Comparison of ENCODE assay signal across 1 cellular context in genomic region chr6:33205172-33206026, GRCh38.
TF ChIP-seq lines count a peak whose summit lies in the region.

No MANE protein-coding gene starts in this region.

TF ChIP-seq in K562, 482 proteins besides CTCF, POLR2A, EP300 and RAD21 (continued from another document):
- TF ChIP-seq TFAP4 (CRISPR knock-in tag; IDR thresholded peaks at IDR 0.05; ENCODE audit: borderline replicate concordance) (peak; percentile 73), KDM1A (IDR thresholded peaks at IDR 0.05) (peak; percentile 6 to 71; a peak in 1 of 4 replicates), SAFB2 (IDR thresholded peaks at IDR 0.05; ENCODE audit: borderline replicate concordance, low read depth, low read length, severe bottlenecking) (no peak), HDAC2 (IDR thresholded peaks at IDR 0.05) (peak; percentile 50), MLX (CRISPR knock-in tag; conservative IDR thresholded peaks at IDR 0.05) (0 out of 4 replicates have a peak, but pooled peaks of 1 of the 2 experiments have one; percentile 10), BCOR (IDR thresholded peaks at IDR 0.05) (no peak), ZNF23 (CRISPR knock-in tag; IDR thresholded peaks at IDR 0.05) (no peak), CEBPB (tag; IDR thresholded peaks at IDR 0.05) (peak; percentile 33; the same call in 1 of the 2 replicates), YY1 (IDR thresholded peaks at IDR 0.05; ENCODE audit: borderline replicate concordance in 1 of 3, control insufficient read depth in 1 of 3, extremely low read depth in 1 of 3, insufficient read depth in 3 of 3, insufficient read length in 1 of 3, insufficient replicate concordance in 2 of 3, low read depth in 1 of 3, low read length in 2 of 3) (peak in 1 of 3 experiments; percentile 6), ZNF24 (IDR thresholded peaks at IDR 0.05) (no peak), E2F6 (IDR thresholded peaks at IDR 0.05; ENCODE audit: borderline replicate concordance in 1 of 2, extremely low read depth in 1 of 2, insufficient read depth in 1 of 2, insufficient read length in 1 of 2, low read depth in 1 of 2, low read length in 1 of 2, poor library complexity in 1 of 2, severe bottlenecking in 1 of 2) (peak in 1 of 2 experiments; percentile 46), CTBP1 (IDR thresholded peaks at IDR 0.05; ENCODE audit: borderline replicate concordance) (peak; percentile 73), ZBTB7A (IDR thresholded peaks at IDR 0.05; ENCODE audit: borderline replicate concordance, control insufficient read depth, low read depth, low read length) (peak; percentile 49; the same call in 1 of the 2 replicates), E2F8 (IDR thresholded peaks at IDR 0.05; ENCODE audit: low read depth, partially characterized antibody) (peak; percentile 33), ZNF12 (CRISPR knock-in tag; IDR thresholded peaks at IDR 0.05) (no peak), DPF2 (IDR thresholded peaks at IDR 0.05) (peak; percentile 65), MGA (IDR thresholded peaks at IDR 0.05) (peak; percentile 32; the same call in 1 of the 2 replicates), BRF2 (IDR thresholded peaks at IDR 0.05; ENCODE audit: borderline replicate concordance, insufficient read depth, insufficient read length) (no peak), ID3 (CRISPR knock-in tag; IDR thresholded peaks at IDR 0.05) (no peak), ID3 (tag; IDR thresholded peaks at IDR 0.05) (peak; percentile 19; the same call in 1 of the 2 replicates), DACH1 (IDR thresholded peaks at IDR 0.05; ENCODE audit: partially characterized antibody) (peak; percentile 36), SMAD1 (IDR thresholded peaks at IDR 0.05; ENCODE audit: low read depth, low read length, partially characterized antibody) (no peak), NONO (IDR thresholded peaks at IDR 0.05; ENCODE audit: low read depth in 2 of 2, low read length in 1 of 2) (no peak), PKNOX1 (IDR thresholded peaks at IDR 0.05) (peak; percentile 58), JUND (IDR thresholded peaks at IDR 0.05; ENCODE audit: borderline replicate concordance, low read depth, low read length) (peak; percentile 76), JUND (tag; IDR thresholded peaks at IDR 0.05; ENCODE audit: borderline replicate concordance, low read depth, low read length) (peak; percentile 77; the same call in 2 of the 3 replicates), C11orf30 (IDR thresholded peaks at IDR 0.05; ENCODE audit: low read depth) (0 out of 2 replicates have a peak, but pooled peaks have one; percentile 20)
